Comparison of ENCODE assay signal across 8 cellular contexts in genomic region chr18:50287441-50288347, GRCh38. TPM values are rescaled to one million over a fixed set of nuclear protein-coding genes. Genes with fewer than 3 reads are reported as not detected.
DNase-seq lines count a peak whose midpoint lies in the region; ATAC-seq and TF ChIP-seq lines count a peak whose summit lies in the region.

Gene CXXC1 (minus strand): TSS chr18:50287692. CDS start chr18:50287589, 103 bp downstream.

- H3K27me3 ChIP-seq in heart right ventricle: peaks cover 0 to 2% (median 0%) of the 10 kb centered on the region in 7 donors
- H3K27me3 ChIP-seq in upper lobe of right lung: no peaks in the 10 kb centered on the region

- in situ Hi-C loops in GM13977 (cut with MboI; ENCODE audit: low pct_unique_long_range_greater_than_20kb, low sequenced_read_pairs, unreplicated experiment): loop anchor here (10.0 kb wide), 1 partner anchor 67 kb away; no protein-coding TSS in a partner anchor

- ATAC-seq in HG02884 (IDR thresholded peaks at IDR 0.05; ENCODE audit: unreplicated experiment) (peak; percentile 90), heart right ventricle (peak; percentile 94 to 97 (median 96)), upper lobe of right lung (peak; percentile 96)

- TF ChIP-seq CTCF in GM13977 (IDR thresholded peaks at IDR 0.05; ENCODE audit: extremely low read depth, insufficient read depth, missing control alignments) (peak; percentile 49), heart right ventricle (IDR thresholded peaks at IDR 0.05) (peak; percentile 17 to 68 (median 49)), upper lobe of right lung (IDR thresholded peaks at IDR 0.05) (peak; percentile 56)

- DNase-seq in GM13977 (ENCODE audit: low spot score): peak; percentile 93
- DNase-seq in NCI-H146 treated with DMSO at 0.1 percent for 48 hours (lab: John Stamatoyannopoulos, UW; ENCODE audit: unreplicated experiment): peak; percentile 100
- peak; percentile 99 for DNase-seq in amniotic epithelial cell (ENCODE audit: low read depth)
- peak; percentile 97 for DNase-seq in heart right ventricle
- DNase-seq in posterior vena cava (ENCODE audit: low spot score): peak; percentile 99
- peak; percentile 99 for DNase-seq in upper lobe of right lung

- H3K4me3 ChIP-seq in heart right ventricle: peak within 1 kb of the TSS; percentile 60 to 94 (median 70)
- H3K4me3 ChIP-seq in upper lobe of right lung: peak within 1 kb of the TSS; percentile 74

- no peaks in the 10 kb centered on the region for H3K9me3 ChIP-seq in heart right ventricle
- H3K9me3 ChIP-seq in upper lobe of right lung: no peaks in the 10 kb centered on the region

- peak within 1 kb of the TSS; percentile 61 to 91 (median 86) for H3K27ac ChIP-seq in heart right ventricle
- peak within 1 kb of the TSS; percentile 94 for H3K27ac ChIP-seq in upper lobe of right lung

- H3K4me1 ChIP-seq in heart right ventricle: peaks cover 0 to 22% (median 11%) of the 10 kb centered on the region in 9 donors
- H3K4me1 ChIP-seq in upper lobe of right lung: peaks cover 8% of the 10 kb centered on the region

- peaks cover 0 to 36% (median 8%) of the 10 kb centered on the region in 9 donors for H3K36me3 ChIP-seq in heart right ventricle
- peaks cover 14% of the 10 kb centered on the region for H3K36me3 ChIP-seq in upper lobe of right lung

- intact Hi-C loops in T-helper 1 cell treated with Interleukin-12 subunit alpha and Interleukin-12 subunit beta and Interleukin-4 antibody, amounts not matched to agents 30 ng/mL and 1 ng/mL, for 36 hours (cut with micrococcal nuclease): loop anchor here (1.0 to 10.0 kb wide), 15 partner anchors 7 to 1750 kb away; partner anchors contain the start of genes CFAP53, CTIF, DYM and ELAC1
- intact Hi-C loops in heart right ventricle (cut with DNase I): loop anchor here in 5 of 10 donors (5.0 to 10.0 kb wide), 3 partner anchors 85 to 757 kb away; partner anchors contain the start of gene SKA1 (in 3 of the 5)
- intact Hi-C loops in posterior vena cava (cut with DNase I): no loop called here
- intact Hi-C loops in upper lobe of right lung (cut with DNase I): no loop called here

- 0% methylated on average over 76 of the region's 76 CpGs for WGBS in heart right ventricle, 2 donors

RNA-seq across cellular contexts. Expression of gene CXXC1, which starts in this region (rescaled TPM):
- 134 TPM in 2 replicates for total RNA-seq in T-helper 1 cell treated with Interleukin-12 subunit alpha and Interleukin-12 subunit beta and Interleukin-4 antibody, amounts not matched to agents 30 ng/mL and 1 ng/mL, for 36 hours
- total RNA-seq in heart right ventricle (10 to 100 TPM; 22.1 to 49.6 (median 26.3) TPM), posterior vena cava (10 to 100 TPM; 35.7 to 55.2 TPM), upper lobe of right lung (75.9 TPM)
- 10 to 100 TPM; 37.5 to 66.6 TPM for polyA plus RNA-seq in heart right ventricle

Comparison
In these comparisons a context has a peak if more than half of its experiments do, and no peak if none do; other contexts are left out.
1. Peak in every context shown above with its lines: DNase-seq, ATAC-seq, H3K4me3 ChIP-seq and H3K27ac ChIP-seq.